In genomic region chr4:100429616-100430015, GRCh38 we compare ENCODE assay signal across 7 cellular contexts.
"Had no signal": no experiment of that assay in that cellular context is flagged by ENCODE, and none has a peak within 500 bp of the region (broad histone marks: within the 10 kb centered on the region; RNA-seq: fewer than 3 reads in every experiment).

No MANE protein-coding gene starts in this region.

- H3K9me3 ChIP-seq: HAP-1 had no signal

- H3K9ac ChIP-seq: GM23248 had no signal

- H2AFZ ChIP-seq: GM23248 had no signal

- DNase-seq: GM23248, GOT3, H7, KBM-7 had no signal

- H3K36me3 ChIP-seq: HAP-1 had no signal

- H3K4me3 ChIP-seq: GM23248, HAP-1 had no signal

- FAIRE-seq: HTR-8/SVneo had no signal

- ATAC-seq: HCT116 had no signal

- H3K27ac ChIP-seq: GM23248 had no signal

- H3K4me1 ChIP-seq: HAP-1 had no signal
